Comparison of ENCODE assay signal across 1 cellular context in genomic region chr6:122471107-122472021, GRCh38.
A peak's percentile ranks its signal among the peaks of the same experiment; 100 is the strongest.
TF ChIP-seq lines count a peak whose summit lies in the region.

TSS of gene SERINC1 (minus strand) at chr6:122471807. CDS start at chr6:122471737, 70 bp downstream.

TF ChIP-seq in HepG2, 621 proteins besides CTCF, POLR2A, EP300 and RAD21 (continued from another document and continues in another):
- TF ChIP-seq, protein P1, sequence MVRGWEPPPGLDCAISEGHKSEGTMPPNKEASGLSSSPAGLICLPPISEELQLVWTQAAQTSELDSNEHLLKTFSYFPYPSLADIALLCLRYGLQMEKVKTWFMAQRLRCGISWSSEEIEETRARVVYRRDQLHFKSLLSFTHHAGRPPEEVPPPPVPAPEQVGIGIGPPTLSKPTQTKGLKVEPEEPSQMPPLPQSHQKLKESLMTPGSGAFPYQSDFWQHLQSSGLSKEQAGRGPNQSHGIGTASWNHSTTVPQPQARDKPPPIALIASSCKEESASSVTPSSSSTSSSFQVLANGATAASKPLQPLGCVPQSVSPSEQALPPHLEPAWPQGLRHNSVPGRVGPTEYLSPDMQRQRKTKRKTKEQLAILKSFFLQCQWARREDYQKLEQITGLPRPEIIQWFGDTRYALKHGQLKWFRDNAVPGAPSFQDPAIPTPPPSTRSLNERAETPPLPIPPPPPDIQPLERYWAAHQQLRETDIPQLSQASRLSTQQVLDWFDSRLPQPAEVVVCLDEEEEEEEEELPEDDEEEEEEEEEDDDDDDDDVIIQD (CRISPR knock-in tag; IDR thresholded peaks at IDR 0.05; ENCODE audit: low read depth): peak; percentile 94
- TF ChIP-seq ZMYM4 (CRISPR knock-in tag; IDR thresholded peaks at IDR 0.05) (peak; percentile 99), YEATS4 (CRISPR knock-in tag; IDR thresholded peaks at IDR 0.05; ENCODE audit: borderline replicate concordance) (peak; percentile 85), ZFP41 (CRISPR knock-in tag; IDR thresholded peaks at IDR 0.05; ENCODE audit: borderline replicate concordance) (0 out of 2 replicates have a peak, but pooled peaks have one; percentile 39), ZNF83 (CRISPR knock-in tag; IDR thresholded peaks at IDR 0.05; ENCODE audit: borderline replicate concordance) (no peak), ZBTB10 (CRISPR knock-in tag; IDR thresholded peaks at IDR 0.05; ENCODE audit: borderline replicate concordance) (no peak), ATF1 (CRISPR knock-in tag; IDR thresholded peaks at IDR 0.05) (peak; percentile 91), TAF1 (CRISPR knock-in tag; IDR thresholded peaks at IDR 0.05) (peak; percentile 94), SNRNP70 (IDR thresholded peaks at IDR 0.05; ENCODE audit: low read depth, low read length) (no peak), ZNF589 (CRISPR knock-in tag; conservative IDR thresholded peaks at IDR 0.05) (no peak), CBX1 (IDR thresholded peaks at IDR 0.05; ENCODE audit: low read depth) (peak; percentile 28), FOXO1 (CRISPR knock-in tag; IDR thresholded peaks at IDR 0.05) (peak; percentile 68; the same call in 1 of the 2 replicates), ZFYVE20 (CRISPR knock-in tag; IDR thresholded peaks at IDR 0.05; ENCODE audit: borderline replicate concordance, low read depth) (no peak), ZNF44 (CRISPR knock-in tag; IDR thresholded peaks at IDR 0.05) (0 out of 2 replicates have a peak, but pooled peaks have one; percentile 24), ATF7-NPFF (CRISPR knock-in tag; IDR thresholded peaks at IDR 0.05; ENCODE audit: low read depth) (peak; percentile 28), ETV5 (CRISPR knock-in tag; IDR thresholded peaks at IDR 0.05; ENCODE audit: borderline replicate concordance) (peak; percentile 85), AKAP8 (CRISPR knock-in tag; IDR thresholded peaks at IDR 0.05) (peak; percentile 56; the same call in 1 of the 2 replicates), SYNCRIP (IDR thresholded peaks at IDR 0.05; ENCODE audit: insufficient read depth, low read depth, low read length) (no peak), ZSCAN29 (CRISPR knock-in tag; conservative IDR thresholded peaks at IDR 0.05) (peak; percentile 68; the same call in 1 of the 2 replicates), ZNF282 (IDR thresholded peaks at IDR 0.05; ENCODE audit: partially characterized antibody) (no peak), AFF4 (CRISPR knock-in tag; IDR thresholded peaks at IDR 0.05) (no peak; the same call in 1 of the 2 replicates), DRAP1 (CRISPR knock-in tag; IDR thresholded peaks at IDR 0.05) (peak; percentile 95), ZMYM3 (CRISPR knock-in tag; IDR thresholded peaks at IDR 0.05) (no peak), SAFB2 (CRISPR knock-in tag; IDR thresholded peaks at IDR 0.05; ENCODE audit: borderline replicate concordance, low read depth) (no peak; the same call in 1 of the 2 replicates), ZNF883 (CRISPR knock-in tag; IDR thresholded peaks at IDR 0.05; ENCODE audit: not compliant biosample characterization) (peak; percentile 30), ZFP90 (CRISPR knock-in tag; IDR thresholded peaks at IDR 0.05; ENCODE audit: borderline replicate concordance) (peak; percentile 33; the same call in 1 of the 2 replicates), TSC22D2 (CRISPR knock-in tag; IDR thresholded peaks at IDR 0.05; ENCODE audit: borderline replicate concordance) (peak; percentile 45; the same call in 1 of the 2 replicates), ATF7 (IDR thresholded peaks at IDR 0.05) (no peak), ATF7 (CRISPR knock-in tag; IDR thresholded peaks at IDR 0.05) (peak; percentile 81; the same call in 1 of the 2 replicates), MAX (IDR thresholded peaks at IDR 0.05) (peak; percentile 72), ZNF570 (CRISPR knock-in tag; IDR thresholded peaks at IDR 0.05; ENCODE audit: borderline replicate concordance) (peak; percentile 78; the same call in 1 of the 2 replicates), ZNF552 (CRISPR knock-in tag; IDR thresholded peaks at IDR 0.05; ENCODE audit: borderline replicate concordance) (no peak), MXI1 (IDR thresholded peaks at IDR 0.05; ENCODE audit: borderline replicate concordance, low read depth, low read length) (peak; percentile 74; the same call in 1 of the 3 replicates), ZNF703 (CRISPR knock-in tag; IDR thresholded peaks at IDR 0.05; ENCODE audit: borderline replicate concordance) (no peak)
- TF ChIP-seq, protein P2, sequence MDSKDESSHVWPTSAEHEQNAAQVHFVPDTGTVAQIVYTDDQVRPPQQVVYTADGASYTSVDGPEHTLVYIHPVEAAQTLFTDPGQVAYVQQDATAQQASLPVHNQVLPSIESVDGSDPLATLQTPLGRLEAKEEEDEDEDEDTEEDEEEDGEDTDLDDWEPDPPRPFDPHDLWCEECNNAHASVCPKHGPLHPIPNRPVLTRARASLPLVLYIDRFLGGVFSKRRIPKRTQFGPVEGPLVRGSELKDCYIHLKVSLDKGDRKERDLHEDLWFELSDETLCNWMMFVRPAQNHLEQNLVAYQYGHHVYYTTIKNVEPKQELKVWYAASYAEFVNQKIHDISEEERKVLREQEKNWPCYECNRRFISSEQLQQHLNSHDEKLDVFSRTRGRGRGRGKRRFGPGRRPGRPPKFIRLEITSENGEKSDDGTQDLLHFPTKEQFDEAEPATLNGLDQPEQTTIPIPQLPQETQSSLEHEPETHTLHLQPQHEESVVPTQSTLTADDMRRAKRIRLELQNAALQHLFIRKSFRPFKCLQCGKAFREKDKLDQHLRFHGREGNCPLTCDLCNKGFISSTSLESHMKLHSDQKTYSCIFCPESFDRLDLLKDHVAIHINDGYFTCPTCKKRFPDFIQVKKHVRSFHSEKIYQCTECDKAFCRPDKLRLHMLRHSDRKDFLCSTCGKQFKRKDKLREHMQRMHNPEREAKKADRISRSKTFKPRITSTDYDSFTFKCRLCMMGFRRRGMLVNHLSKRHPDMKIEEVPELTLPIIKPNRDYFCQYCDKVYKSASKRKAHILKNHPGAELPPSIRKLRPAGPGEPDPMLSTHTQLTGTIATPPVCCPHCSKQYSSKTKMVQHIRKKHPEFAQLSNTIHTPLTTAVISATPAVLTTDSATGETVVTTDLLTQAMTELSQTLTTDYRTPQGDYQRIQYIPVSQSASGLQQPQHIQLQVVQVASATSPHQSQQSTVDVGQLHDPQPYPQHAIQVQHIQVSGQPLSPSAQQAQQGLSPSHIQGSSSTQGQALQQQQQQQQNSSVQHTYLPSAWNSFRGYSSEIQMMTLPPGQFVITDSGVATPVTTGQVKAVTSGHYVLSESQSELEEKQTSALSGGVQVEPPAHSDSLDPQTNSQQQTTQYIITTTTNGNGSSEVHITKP (CRISPR knock-in tag; IDR thresholded peaks at IDR 0.05; ENCODE audit: low read depth): peak; percentile 34; the same call in 1 of the 2 replicates
- TF ChIP-seq, protein P3, sequence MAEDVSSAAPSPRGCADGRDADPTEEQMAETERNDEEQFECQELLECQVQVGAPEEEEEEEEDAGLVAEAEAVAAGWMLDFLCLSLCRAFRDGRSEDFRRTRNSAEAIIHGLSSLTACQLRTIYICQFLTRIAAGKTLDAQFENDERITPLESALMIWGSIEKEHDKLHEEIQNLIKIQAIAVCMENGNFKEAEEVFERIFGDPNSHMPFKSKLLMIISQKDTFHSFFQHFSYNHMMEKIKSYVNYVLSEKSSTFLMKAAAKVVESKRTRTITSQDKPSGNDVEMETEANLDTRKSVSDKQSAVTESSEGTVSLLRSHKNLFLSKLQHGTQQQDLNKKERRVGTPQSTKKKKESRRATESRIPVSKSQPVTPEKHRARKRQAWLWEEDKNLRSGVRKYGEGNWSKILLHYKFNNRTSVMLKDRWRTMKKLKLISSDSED (CRISPR knock-in tag; IDR thresholded peaks at IDR 0.05): no peak
- TF ChIP-seq, protein P4, sequence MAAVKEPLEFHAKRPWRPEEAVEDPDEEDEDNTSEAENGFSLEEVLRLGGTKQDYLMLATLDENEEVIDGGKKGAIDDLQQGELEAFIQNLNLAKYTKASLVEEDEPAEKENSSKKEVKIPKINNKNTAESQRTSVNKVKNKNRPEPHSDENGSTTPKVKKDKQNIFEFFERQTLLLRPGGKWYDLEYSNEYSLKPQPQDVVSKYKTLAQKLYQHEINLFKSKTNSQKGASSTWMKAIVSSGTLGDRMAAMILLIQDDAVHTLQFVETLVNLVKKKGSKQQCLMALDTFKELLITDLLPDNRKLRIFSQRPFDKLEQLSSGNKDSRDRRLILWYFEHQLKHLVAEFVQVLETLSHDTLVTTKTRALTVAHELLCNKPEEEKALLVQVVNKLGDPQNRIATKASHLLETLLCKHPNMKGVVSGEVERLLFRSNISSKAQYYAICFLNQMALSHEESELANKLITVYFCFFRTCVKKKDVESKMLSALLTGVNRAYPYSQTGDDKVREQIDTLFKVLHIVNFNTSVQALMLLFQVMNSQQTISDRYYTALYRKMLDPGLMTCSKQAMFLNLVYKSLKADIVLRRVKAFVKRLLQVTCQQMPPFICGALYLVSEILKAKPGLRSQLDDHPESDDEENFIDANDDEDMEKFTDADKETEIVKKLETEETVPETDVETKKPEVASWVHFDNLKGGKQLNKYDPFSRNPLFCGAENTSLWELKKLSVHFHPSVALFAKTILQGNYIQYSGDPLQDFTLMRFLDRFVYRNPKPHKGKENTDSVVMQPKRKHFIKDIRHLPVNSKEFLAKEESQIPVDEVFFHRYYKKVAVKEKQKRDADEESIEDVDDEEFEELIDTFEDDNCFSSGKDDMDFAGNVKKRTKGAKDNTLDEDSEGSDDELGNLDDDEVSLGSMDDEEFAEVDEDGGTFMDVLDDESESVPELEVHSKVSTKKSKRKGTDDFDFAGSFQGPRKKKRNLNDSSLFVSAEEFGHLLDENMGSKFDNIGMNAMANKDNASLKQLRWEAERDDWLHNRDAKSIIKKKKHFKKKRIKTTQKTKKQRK (IDR thresholded peaks at IDR 0.05; ENCODE audit: low read length): no peak
- TF ChIP-seq, protein P5, sequence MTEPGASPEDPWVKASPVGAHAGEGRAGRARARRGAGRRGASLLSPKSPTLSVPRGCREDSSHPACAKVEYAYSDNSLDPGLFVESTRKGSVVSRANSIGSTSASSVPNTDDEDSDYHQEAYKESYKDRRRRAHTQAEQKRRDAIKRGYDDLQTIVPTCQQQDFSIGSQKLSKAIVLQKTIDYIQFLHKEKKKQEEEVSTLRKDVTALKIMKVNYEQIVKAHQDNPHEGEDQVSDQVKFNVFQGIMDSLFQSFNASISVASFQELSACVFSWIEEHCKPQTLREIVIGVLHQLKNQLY (CRISPR knock-in tag; IDR thresholded peaks at IDR 0.05): no peak
- TF ChIP-seq, protein P6, sequence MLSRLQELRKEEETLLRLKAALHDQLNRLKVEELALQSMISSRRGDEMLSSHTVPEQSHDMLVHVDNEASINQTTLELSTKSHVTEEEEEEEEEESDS (CRISPR knock-in tag; IDR thresholded peaks at IDR 0.05; ENCODE audit: borderline replicate concordance): 0 out of 2 replicates have a peak, but pooled peaks have one; percentile 23
- TF ChIP-seq, protein P7, sequence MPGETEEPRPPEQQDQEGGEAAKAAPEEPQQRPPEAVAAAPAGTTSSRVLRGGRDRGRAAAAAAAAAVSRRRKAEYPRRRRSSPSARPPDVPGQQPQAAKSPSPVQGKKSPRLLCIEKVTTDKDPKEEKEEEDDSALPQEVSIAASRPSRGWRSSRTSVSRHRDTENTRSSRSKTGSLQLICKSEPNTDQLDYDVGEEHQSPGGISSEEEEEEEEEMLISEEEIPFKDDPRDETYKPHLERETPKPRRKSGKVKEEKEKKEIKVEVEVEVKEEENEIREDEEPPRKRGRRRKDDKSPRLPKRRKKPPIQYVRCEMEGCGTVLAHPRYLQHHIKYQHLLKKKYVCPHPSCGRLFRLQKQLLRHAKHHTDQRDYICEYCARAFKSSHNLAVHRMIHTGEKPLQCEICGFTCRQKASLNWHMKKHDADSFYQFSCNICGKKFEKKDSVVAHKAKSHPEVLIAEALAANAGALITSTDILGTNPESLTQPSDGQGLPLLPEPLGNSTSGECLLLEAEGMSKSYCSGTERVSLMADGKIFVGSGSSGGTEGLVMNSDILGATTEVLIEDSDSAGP (CRISPR knock-in tag; IDR thresholded peaks at IDR 0.05; ENCODE audit: borderline replicate concordance): peak; percentile 89
